ENCODE assay signal across 8 cellular contexts in the genomic region with DNA sequence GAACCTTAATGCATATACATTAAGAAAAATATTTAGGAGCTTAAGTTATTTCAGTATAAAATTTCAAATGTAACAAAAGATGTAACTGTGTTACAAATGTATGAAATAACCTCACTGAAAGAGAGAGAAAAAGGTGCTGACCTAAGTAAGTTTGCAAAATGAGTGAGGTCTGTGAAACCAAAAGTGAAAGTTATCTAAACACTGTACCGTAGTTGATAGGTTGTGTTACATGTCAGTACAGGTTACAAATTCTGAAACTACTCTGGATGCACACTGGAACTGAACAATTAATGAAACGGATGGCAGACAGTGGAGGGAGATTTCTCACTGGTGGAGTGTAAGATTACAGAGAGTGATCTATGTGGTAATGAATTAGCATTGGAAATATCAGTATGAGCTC.
A peak's percentile ranks its signal among the peaks of the same experiment; 100 is the strongest.
DNase-seq lines count a peak whose midpoint lies in the region; ATAC-seq and TF ChIP-seq lines count a peak whose summit lies in the region.

No MANE protein-coding gene starts in this region.

- H3K4me3 ChIP-seq in DND-41 (ENCODE audit: low read depth in 1 of 2, low read length in 2 of 2), result peak overlapping the region in 1 of 2 experiments; percentile 35; a peak in 1 of 4 replicates
- peak overlapping the region; percentile 30 for H3K4me3 ChIP-seq in epithelial cell of proximal tubule (ENCODE audit: low read depth, low read length)
- peak overlapping the region in 1 of 8 donors; percentile 44 for H3K4me3 ChIP-seq in spleen

- H3K9me3 ChIP-seq in DND-41 (ENCODE audit: insufficient read depth, low read length, severe bottlenecking) (no peaks in the 10 kb centered on the region), spleen (no peaks in the 10 kb centered on the region)

- no peaks in the 10 kb centered on the region for H3K79me2 ChIP-seq in DND-41 (ENCODE audit: insufficient read depth, low read length)

- DNase-seq in DND-41 (no peak), epithelial cell of proximal tubule (ENCODE audit: low read depth) (no peak), head of caudate nucleus (no peak), OCI-M2 (lab: John Stamatoyannopoulos, UW; ENCODE audit: unreplicated experiment) (no peak), caudate nucleus (lab: John Stamatoyannopoulos, UW) (no peak), spleen (no peak)

- WGBS in spleen, 5 donors, result 3 to 11% (median 6%) methylated on average over 2 of the region's 2 CpGs

- H4K20me1 ChIP-seq in DND-41 (ENCODE audit: insufficient read depth, low read length), result no peaks in the 10 kb centered on the region

- H2AFZ ChIP-seq in DND-41 (ENCODE audit: low read depth, low read length), result peak overlapping the region; percentile 51

- H3K4me1 ChIP-seq in DND-41 (ENCODE audit: insufficient read depth, low read length), result peaks cover 7% of the 10 kb centered on the region; the same call in 1 of the 2 replicates
- H3K4me1 ChIP-seq in spleen, result no peaks in the 10 kb centered on the region

- H3K36me3 ChIP-seq in DND-41 (ENCODE audit: insufficient read depth, low read length) (no peaks in the 10 kb centered on the region), spleen (no peaks in the 10 kb centered on the region)

- H3K27ac ChIP-seq in DND-41 (ENCODE audit: low read length) (no peak overlapping the region), caudate nucleus (ENCODE audit: low read depth, low read length) (no peak overlapping the region), spleen (no peak overlapping the region)

- H3K27me3 ChIP-seq in DND-41 (ENCODE audit: insufficient read depth, low read length, poor library complexity) (no peaks in the 10 kb centered on the region), spleen (replicated peaks in 1 of 7) (no peaks in the 10 kb centered on the region)

- no peak for TF ChIP-seq CTCF in DND-41 (IDR thresholded peaks at IDR 0.05; ENCODE audit: borderline replicate concordance, extremely low read depth, low read length, poor library complexity, severe bottlenecking)
- TF ChIP-seq CTCF in epithelial cell of proximal tubule (conservative IDR thresholded peaks at IDR 0.05; ENCODE audit: low read depth, low read length), result no peak
- TF ChIP-seq CTCF in spleen (IDR thresholded peaks at IDR 0.05 in 8 of 11, conservative IDR thresholded peaks at IDR 0.05 in 3 of 11), result no peak

- no peak overlapping the region for H3K9ac ChIP-seq in DND-41 (ENCODE audit: low read depth, low read length)

- H3K4me2 ChIP-seq in DND-41 (ENCODE audit: insufficient read depth, low read length), result peak overlapping the region; percentile 47; the same call in 1 of the 2 replicates

- intact Hi-C loops in head of caudate nucleus (cut with DNase I) (no loop called here), spleen (cut with DNase I; ENCODE audit: low total_unique reads) (no loop called here)

- peak; percentile 89 for ATAC-seq in DND-41 (ENCODE audit: insufficient read depth, low read depth)
- peak; percentile 88 for ATAC-seq in GM21515 (IDR thresholded peaks at IDR 0.05; ENCODE audit: unreplicated experiment)
- ATAC-seq in HG03558 (IDR thresholded peaks at IDR 0.05; ENCODE audit: extremely low read depth, unreplicated experiment), result peak; percentile 82

- TF ChIP-seq POLR2A in spleen (IDR thresholded peaks at IDR 0.05), result no peak
